Comparison of ENCODE assay signal across 26 cellular contexts in genomic region chr19:4149518-4150288, GRCh38. TPM values are rescaled to one million over a fixed set of nuclear protein-coding genes. Genes with fewer than 3 reads are reported as not detected.
DNase-seq lines count a peak whose midpoint lies in the region; ATAC-seq and TF ChIP-seq lines count a peak whose summit lies in the region.
"Had no signal": no experiment of that assay in that cellular context is flagged by ENCODE, and none has a peak within 500 bp of the region (broad histone marks: within the 10 kb centered on the region; RNA-seq: fewer than 3 reads in every experiment).

No MANE protein-coding gene starts in this region.

- TF ChIP-seq POLR2A in body of pancreas (IDR thresholded peaks at IDR 0.05) (no peak), upper lobe of left lung (IDR thresholded peaks at IDR 0.05) (no peak)

- H3K27ac Mint-ChIP-seq in mesothelial cell of epicardium (no peak overlapping the region), nephron progenitor cell (no peak overlapping the region)
- H3K27ac Mint-ChIP-seq: activated naive CD8-positive, alpha-beta T cell; nephron had no signal

- H3K27ac ChIP-seq in left ventricle myocardium inferior (replicated peaks) (no peak overlapping the region), body of pancreas (peak overlapping the region in 1 of 4 donors; percentile 49), mucosa of rectum (ENCODE audit: low read depth in 2 of 2, low read length in 2 of 2) (peak overlapping the region; percentile 71 to 86), upper lobe of left lung (no peak overlapping the region)
- H3K27ac ChIP-seq: C4-2B, SK-N-MC had no signal

- no peaks in the 10 kb centered on the region for H3K36me3 ChIP-seq in left ventricle myocardium inferior
- no peaks in the 10 kb centered on the region for H3K36me3 ChIP-seq in body of pancreas (replicated peaks in 1 of 2; ENCODE audit: insufficient read depth in 1 of 2, low read depth in 2 of 2)
- H3K36me3 ChIP-seq in mucosa of rectum (ENCODE audit: control insufficient read depth in 2 of 2, insufficient read depth in 2 of 2, low read length in 2 of 2), result no peaks in the 10 kb centered on the region
- no peaks in the 10 kb centered on the region for H3K36me3 ChIP-seq in upper lobe of left lung

- no peak for DNase-seq in left cardiac atrium
- DNase-seq in left ventricle myocardium inferior, result no peak
- DNase-seq in body of pancreas, result peak in 2 of 4 donors; percentile 22 to 43
- peak; percentile 35 to 48 for DNase-seq in upper lobe of left lung
- DNase-seq in mesothelial cell of epicardium (ENCODE audit: low spot score in 2 of 2, unreplicated experiment in 2 of 2), result no peak
- DNase-seq in nephron progenitor cell, result no peak
- no peak for DNase-seq in hypothalamus (lab: John Stamatoyannopoulos, UW)
- DNase-seq: activated CD4-positive, alpha-beta T cell treated with anti-CD3 and anti-CD28 coated beads for 1 hour; DMS79; KG1; mesendoderm; NCI-H2081; NCI-H82; stimulated activated CD4-positive, alpha-beta T cell treated with anti-CD3 and anti-CD28 coated beads, Interleukin-4, amount 100 ng/mL, for 24 hours; substantia nigra; T1000 had no signal

- intact Hi-C loops in left cardiac atrium (cut with DNase I), result no loop called here
- intact Hi-C loops in left ventricle myocardium inferior (cut with micrococcal nuclease), result no loop called here
- intact Hi-C loops in body of pancreas (cut with DNase I), result no loop called here

- no peak overlapping the region for H3K4me3 ChIP-seq in left ventricle myocardium inferior
- H3K4me3 ChIP-seq in body of pancreas, result no peak overlapping the region
- no peak overlapping the region for H3K4me3 ChIP-seq in mucosa of rectum (ENCODE audit: low read length in 2 of 2)
- H3K4me3 ChIP-seq in upper lobe of left lung, result no peak overlapping the region
- H3K4me3 ChIP-seq: SK-N-MC had no signal

- TF ChIP-seq EP300 in upper lobe of left lung (IDR thresholded peaks at IDR 0.05), result no peak

- TF ChIP-seq CTCF in left ventricle myocardium inferior (IDR thresholded peaks at IDR 0.05; ENCODE audit: borderline replicate concordance) (no peak), body of pancreas (IDR thresholded peaks at IDR 0.05) (no peak), upper lobe of left lung (IDR thresholded peaks at IDR 0.05) (no peak), mesothelial cell of epicardium (IDR thresholded peaks at IDR 0.05; ENCODE audit: unreplicated experiment) (no peak), nephron progenitor cell (IDR thresholded peaks at IDR 0.05) (no peak)

- WGBS in body of pancreas, 2 donors, result 22 to 28% methylated on average over 15 to 17 of the region's 17 CpGs
- WGBS in upper lobe of left lung, 2 donors, result 43% methylated on average over 15 to 17 of the region's 17 CpGs

- H3K36me3 Mint-ChIP-seq in mesothelial cell of epicardium, result no peaks in the 10 kb centered on the region
- no peaks in the 10 kb centered on the region for H3K36me3 Mint-ChIP-seq in nephron progenitor cell (ENCODE audit: low read depth)
- H3K36me3 Mint-ChIP-seq: activated naive CD8-positive, alpha-beta T cell; brain had no signal

- peaks cover 91% of the 10 kb centered on the region for H3K27me3 ChIP-seq in left ventricle myocardium inferior (ENCODE audit: low read depth)
- no peaks in the 10 kb centered on the region for H3K27me3 ChIP-seq in body of pancreas
- H3K27me3 ChIP-seq in mucosa of rectum (ENCODE audit: control insufficient read depth in 2 of 2, insufficient read depth in 2 of 2, low read length in 2 of 2), result peaks cover 0 to 2% of the 10 kb centered on the region in 2 donors
- H3K27me3 ChIP-seq in upper lobe of left lung, result no peaks in the 10 kb centered on the region

- peak overlapping the region in 1 of 2 donors; percentile 57 for H3K9ac ChIP-seq in mucosa of rectum (ENCODE audit: low read depth in 1 of 2, low read length in 2 of 2)

- H3K9me3 ChIP-seq in left ventricle myocardium inferior (replicated peaks), result no peaks in the 10 kb centered on the region
- no peaks in the 10 kb centered on the region for H3K9me3 ChIP-seq in body of pancreas
- no peaks in the 10 kb centered on the region for H3K9me3 ChIP-seq in mucosa of rectum (ENCODE audit: control insufficient read depth in 2 of 2, low read length in 2 of 2)
- H3K9me3 ChIP-seq in upper lobe of left lung, result no peaks in the 10 kb centered on the region

- H3K4me1 ChIP-seq in left ventricle myocardium inferior (peaks cover 4% of the 10 kb centered on the region), body of pancreas (peaks cover 31% of the 10 kb centered on the region), mucosa of rectum (ENCODE audit: control insufficient read depth in 2 of 2, insufficient read depth in 2 of 2, low read length in 2 of 2) (peaks cover 12 to 37% of the 10 kb centered on the region in 2 donors), upper lobe of left lung (peaks cover 0 to 3% (median 0%) of the 10 kb centered on the region in 4 donors)

- ATAC-seq in left cardiac atrium (peak; percentile 67 to 81), body of pancreas (peak; percentile 39), upper lobe of left lung (ENCODE audit: low FRiP score in 2 of 2) (no peak)
- ATAC-seq: Panc1 had no signal

- peaks cover 64% of the 10 kb centered on the region for H3K27me3 Mint-ChIP-seq in mesothelial cell of epicardium (ENCODE audit: low read depth)
- peaks cover 76% of the 10 kb centered on the region for H3K27me3 Mint-ChIP-seq in nephron progenitor cell (ENCODE audit: low read depth, poor library complexity)

- H3K9me3 Mint-ChIP-seq in mesothelial cell of epicardium (no peaks in the 10 kb centered on the region), nephron progenitor cell (peaks cover 3% of the 10 kb centered on the region)
- H3K9me3 Mint-ChIP-seq: nephron had no signal

- no peak overlapping the region for H3K4me3 Mint-ChIP-seq in mesothelial cell of epicardium
- no peak overlapping the region for H3K4me3 Mint-ChIP-seq in nephron progenitor cell
- H3K4me3 Mint-ChIP-seq: activated naive CD8-positive, alpha-beta T cell; brain; nephron had no signal

- H3K4me1 Mint-ChIP-seq in mesothelial cell of epicardium (no peaks in the 10 kb centered on the region), nephron progenitor cell (peaks cover 6% of the 10 kb centered on the region)
- H3K4me1 Mint-ChIP-seq: brain, nephron had no signal

RNA-seq across cellular contexts. Expression of gene CREB3L3, which starts 3.7 kb away (rescaled TPM):
- not detected for total RNA-seq in left cardiac atrium
- not detected for total RNA-seq in left ventricle myocardium inferior
- under 1 TPM in 1 of 2 donors, not detected in 1; 0.52 TPM for total RNA-seq in body of pancreas
- under 1 TPM in 1 of 6 donors, not detected in 5; 0.14 TPM for total RNA-seq in upper lobe of left lung
- total RNA-seq in mesothelial cell of epicardium, result not detected in 3 replicates
- total RNA-seq: activated CD8-positive, alpha-beta memory T cell treated with anti-CD3 and anti-CD28 coated beads for 36 hours; endothelial cell of umbilical vein; pulmonary artery endothelial cell had no signal

RNA-seq across cellular contexts. Expression of gene MAP2K2, which starts 25.8 kb away (rescaled TPM):
- 100 to 1,000 TPM; 109 to 118 TPM for total RNA-seq in left cardiac atrium
- 129 TPM for total RNA-seq in left ventricle myocardium inferior
- 10 to 100 TPM; 56.8 to 92.0 TPM for total RNA-seq in body of pancreas
- total RNA-seq in upper lobe of left lung, result 100 to 1,000 TPM in 5 of 6 donors, 10 to 100 TPM in 1; 86.8 to 170 (median 134) TPM
- total RNA-seq in mesothelial cell of epicardium, result 147 to 161 TPM (median 152 TPM) in 3 replicates

RNA-seq across cellular contexts. Expression of gene SIRT6, which starts 32.7 kb away (rescaled TPM):
- 10 to 100 TPM; 13.0 to 21.8 TPM for total RNA-seq in left cardiac atrium
- total RNA-seq in left ventricle myocardium inferior, result 12.9 TPM
- 10 to 100 TPM; 13.2 to 54.1 TPM for total RNA-seq in body of pancreas
- 10 to 100 TPM; 20.8 to 55.0 (median 27.8) TPM for total RNA-seq in upper lobe of left lung
- total RNA-seq in mesothelial cell of epicardium, result 25.4 to 31.9 TPM (median 25.6 TPM) in 3 replicates

RNA-seq across cellular contexts. Expression of gene ANKRD24, which starts 32.8 kb away (rescaled TPM):
- total RNA-seq in left cardiac atrium (1 to 10 TPM in 1 of 2 donors, under 1 TPM in 1; 0.86 to 1.2 TPM), left ventricle myocardium inferior (0.22 TPM), body of pancreas (1 to 10 TPM; 2.1 to 3.6 TPM), upper lobe of left lung (10 to 100 TPM in 1 of 6 donors, 1 to 10 TPM in 3, under 1 TPM in 2; 0.46 to 10.5 (median 1.3) TPM), mesothelial cell of epicardium (0.75 to 0.98 TPM (median 0.86 TPM) in 3 replicates)

Comparison
In these comparisons a context has a peak if more than half of its experiments do, and no peak if none do; other contexts are left out.
1. ATAC-seq: peak in left cardiac atrium (2 of 2) and body of pancreas (single experiment); none in upper lobe of left lung (0 of 2).
2. DNase-seq: peak in upper lobe of left lung (2 of 2); none in left cardiac atrium (single experiment), left ventricle myocardium inferior (single experiment), mesothelial cell of epicardium (0 of 2), nephron progenitor cell (single experiment) and hypothalamus (0 of 51).
3. H3K27ac ChIP-seq: peak in mucosa of rectum (2 of 2); none in left ventricle myocardium inferior (single experiment) and upper lobe of left lung (0 of 4).